In genomic region chr3:40452057-40452456, GRCh38 we compare ENCODE assay signal across 8 cellular contexts. TPM values are rescaled to one million over a fixed set of nuclear protein-coding genes. Genes with fewer than 3 reads are reported as not detected.
A peak's percentile ranks its signal among the peaks of the same experiment; 100 is the strongest.
DNase-seq lines count a peak whose midpoint lies in the region; ATAC-seq and TF ChIP-seq lines count a peak whose summit lies in the region.

No MANE protein-coding gene starts in this region.

- ATAC-seq in stimulated activated naive CD8-positive, alpha-beta T cell treated with anti-CD3 and anti-CD28 coated beads, Interleukin-15, Interleukin-2, amounts not matched to agents 100 U/mL and 50 U/mL, for 24 hours: no peak
- no peak for ATAC-seq in HG02588 (IDR thresholded peaks at IDR 0.05; ENCODE audit: unreplicated experiment)

- peaks cover 2 to 4% of the 10 kb centered on the region in 2 donors for H3K4me1 ChIP-seq in breast epithelium
- peaks cover 8% of the 10 kb centered on the region for H3K4me1 ChIP-seq in mucosa of stomach (ENCODE audit: control insufficient read depth, insufficient read depth, low read length)

- H3K36me3 ChIP-seq in breast epithelium (no peaks in the 10 kb centered on the region), mucosa of stomach (ENCODE audit: control insufficient read depth, insufficient read depth, low read length) (no peaks in the 10 kb centered on the region)

- H3K27ac ChIP-seq in breast epithelium: peak overlapping the region; percentile 96

- H3K4me3 ChIP-seq in breast epithelium (peak overlapping the region; percentile 63 to 78 (median 68)), mucosa of stomach (ENCODE audit: low read length) (peak overlapping the region; percentile 83)

- no peak for DNase-seq in stimulated activated naive CD8-positive, alpha-beta T cell treated with anti-CD3 and anti-CD28 coated beads, Interleukin-15, Interleukin-2, amounts not matched to agents 100 U/mL and 50 U/mL, for 24 hours
- DNase-seq in breast epithelium (ENCODE audit: low spot score in 2 of 2) (no peak), SK-N-DZ (ENCODE audit: low spot score) (no peak), superior temporal gyrus (ENCODE audit: extremely low spot score) (no peak), NCI-H1417 (lab: John Stamatoyannopoulos, UW) (no peak)

- peak overlapping the region; percentile 91 for H3K4me3 Mint-ChIP-seq in stimulated activated naive CD8-positive, alpha-beta T cell treated with anti-CD3 and anti-CD28 coated beads, Interleukin-15, Interleukin-2, amounts not matched to agents 100 ng/mL and 50 ng/mL, for 24 hours

- no peaks in the 10 kb centered on the region for H3K9me3 Mint-ChIP-seq in stimulated activated naive CD8-positive, alpha-beta T cell treated with anti-CD3 and anti-CD28 coated beads, Interleukin-15, Interleukin-2, amounts not matched to agents 100 ng/mL and 50 ng/mL, for 24 hours

- H3K9ac ChIP-seq in mucosa of stomach (ENCODE audit: low read length): peak overlapping the region; percentile 91

- peaks cover 8% of the 10 kb centered on the region for H3K36me3 Mint-ChIP-seq in stimulated activated naive CD8-positive, alpha-beta T cell treated with anti-CD3 and anti-CD28 coated beads, Interleukin-15, Interleukin-2, amounts not matched to agents 100 ng/mL and 50 ng/mL, for 24 hours (ENCODE audit: low read depth)

- H3K9me3 ChIP-seq in breast epithelium (no peaks in the 10 kb centered on the region), mucosa of stomach (ENCODE audit: control insufficient read depth, low read length) (no peaks in the 10 kb centered on the region)

- H3K27me3 ChIP-seq in breast epithelium (no peaks in the 10 kb centered on the region), mucosa of stomach (ENCODE audit: control insufficient read depth, insufficient read depth, low read length) (no peaks in the 10 kb centered on the region)

- TF ChIP-seq POLR2A in breast epithelium (IDR thresholded peaks at IDR 0.05): no peak

- no peaks in the 10 kb centered on the region for H3K27me3 Mint-ChIP-seq in stimulated activated naive CD8-positive, alpha-beta T cell treated with anti-CD3 and anti-CD28 coated beads, Interleukin-15, Interleukin-2, amounts not matched to agents 100 ng/mL and 50 ng/mL, for 24 hours

- peaks cover 24% of the 10 kb centered on the region for H3K4me1 Mint-ChIP-seq in stimulated activated naive CD8-positive, alpha-beta T cell treated with anti-CD3 and anti-CD28 coated beads, Interleukin-15, Interleukin-2, amounts not matched to agents 100 ng/mL and 50 ng/mL, for 24 hours (ENCODE audit: low read depth)

- intact Hi-C loops in breast epithelium (cut with DNase I; ENCODE audit: low total_unique reads): loop anchor here (2.0 kb wide), 1 partner anchor 75 kb away; no protein-coding TSS in a partner anchor

- TF ChIP-seq CTCF in breast epithelium (IDR thresholded peaks at IDR 0.05): no peak

- peak overlapping the region; percentile 92 for H3K27ac Mint-ChIP-seq in stimulated activated naive CD8-positive, alpha-beta T cell treated with anti-CD3 and anti-CD28 coated beads, Interleukin-15, Interleukin-2, amounts not matched to agents 100 ng/mL and 50 ng/mL, for 24 hours

RNA-seq across cellular contexts. Expression of gene RPL14, which starts 5.1 kb away (rescaled TPM):
- total RNA-seq in breast epithelium: 100 to 1,000 TPM; 369 to 547 (median 461) TPM
- polyA plus RNA-seq in SK-N-DZ (2014; cell fraction: cytosol; rRNA removed): 454 and 586 TPM in 2 replicates
- 189 and 192 TPM in 2 replicates for polyA plus RNA-seq in SK-N-DZ (2014; cell fraction: nucleus; rRNA removed)

RNA-seq across cellular contexts. Expression of gene ZNF619, which starts 24.9 kb away (rescaled TPM):
- 1 to 10 TPM; 4.8 to 8.3 (median 6.2) TPM for total RNA-seq in breast epithelium
- polyA plus RNA-seq in SK-N-DZ (2014; cell fraction: cytosol; rRNA removed): 2.7 and 6.0 TPM in 2 replicates
- polyA plus RNA-seq in SK-N-DZ (2014; cell fraction: nucleus; rRNA removed): 1.5 and 2.5 TPM in 2 replicates

RNA-seq across cellular contexts. Expression of gene ZNF620, which starts 53.8 kb away (rescaled TPM):
- total RNA-seq in breast epithelium: 1 to 10 TPM in 2 of 3 donors, under 1 TPM in 1; 0.96 to 6.2 (median 4.1) TPM
- polyA plus RNA-seq in SK-N-DZ (2014; cell fraction: cytosol; rRNA removed): 20.7 TPM in 2 replicates
- polyA plus RNA-seq in SK-N-DZ (2014; cell fraction: nucleus; rRNA removed): 5.8 and 9.4 TPM in 2 replicates
